2 cellular contexts compared by ENCODE assay signal in the genomic region with DNA sequence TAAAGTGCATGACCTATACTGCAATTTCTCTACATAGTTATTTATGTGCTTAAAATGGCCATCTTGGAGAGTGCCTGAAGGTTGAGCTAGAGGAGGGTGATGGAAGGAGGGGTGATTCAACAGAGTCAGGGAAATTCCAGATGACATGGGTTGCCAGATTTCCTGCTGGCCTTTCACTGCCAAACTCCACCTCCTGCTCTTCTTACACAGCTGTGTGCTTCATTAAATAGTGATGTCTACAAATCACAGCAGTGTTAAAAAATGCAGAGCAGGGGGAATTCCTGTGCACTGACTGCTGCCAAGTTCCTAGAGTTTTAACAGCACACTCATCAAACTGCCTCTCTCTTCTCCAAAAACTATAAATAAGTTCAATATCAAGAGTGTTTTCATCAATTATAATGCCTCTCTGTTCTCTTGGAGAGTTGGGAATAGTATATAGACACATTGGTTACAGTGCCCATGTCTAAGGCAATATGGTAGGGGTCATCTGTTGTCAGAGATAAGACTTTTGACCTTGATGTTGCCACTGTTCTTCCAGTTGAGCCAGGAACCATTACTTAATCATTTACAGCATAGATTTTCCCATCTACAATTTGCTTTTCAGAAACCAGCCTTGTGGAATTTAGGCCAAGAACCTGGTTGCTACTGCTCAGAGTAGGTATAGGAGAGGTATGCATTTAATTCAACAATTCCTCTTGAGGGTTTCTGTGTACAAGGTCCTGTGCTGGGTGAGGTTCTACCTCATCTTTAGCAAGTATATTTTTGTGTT.
TF ChIP-seq lines count a peak whose summit lies in the region.

No MANE protein-coding gene starts in this region.

TF ChIP-seq in IMR-90, 13 proteins besides CTCF, POLR2A, EP300 and RAD21 (continued from another document):
- TF ChIP-seq MAZ (IDR thresholded peaks at IDR 0.05; ENCODE audit: borderline replicate concordance, low read depth, low read length) = 0 out of 2 replicates have a peak, but pooled peaks have one; percentile 43
- TF ChIP-seq MXI1 (IDR thresholded peaks at IDR 0.05; ENCODE audit: borderline replicate concordance, low read depth, low read length) = no peak
- TF ChIP-seq MAFK (IDR thresholded peaks at IDR 0.05; ENCODE audit: low read depth, low read length) = peak; percentile 89

TF ChIP-seq in endothelial cell of umbilical vein, 7 proteins besides CTCF, POLR2A, EP300 and RAD21 (continued from another document):
- TF ChIP-seq, protein P1, sequence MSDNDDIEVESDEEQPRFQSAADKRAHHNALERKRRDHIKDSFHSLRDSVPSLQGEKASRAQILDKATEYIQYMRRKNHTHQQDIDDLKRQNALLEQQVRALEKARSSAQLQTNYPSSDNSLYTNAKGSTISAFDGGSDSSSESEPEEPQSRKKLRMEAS (IDR thresholded peaks at IDR 0.05; ENCODE audit: insufficient read depth, insufficient read length) = no peak
- TF ChIP-seq POLR2AphosphoS5 (IDR thresholded peaks at IDR 0.05; ENCODE audit: insufficient read depth, low read depth, low read length) (peak; percentile 42), EZH2 (IDR thresholded peaks at IDR 0.05; ENCODE audit: borderline replicate concordance, low read depth, low read length, severe bottlenecking) (no peak), JUN (IDR thresholded peaks at IDR 0.05; ENCODE audit: borderline replicate concordance, insufficient read depth, insufficient read length, low read depth) (peak; percentile 44)
